22 cellular contexts compared by ENCODE assay signal in genomic region chr11:105219269-105219668, GRCh38.
A peak's percentile ranks its signal among the peaks of the same experiment; 100 is the strongest.
DNase-seq lines count a peak whose midpoint lies in the region; ATAC-seq and TF ChIP-seq lines count a peak whose summit lies in the region.
"Had no signal": no experiment of that assay in that cellular context is flagged by ENCODE, and none has a peak within 500 bp of the region (broad histone marks: within the 10 kb centered on the region; RNA-seq: fewer than 3 reads in every experiment).

No MANE protein-coding gene starts in this region.

- CTCF ChIA-PET in A673 (lab: Charles Lee): no interaction called here

- H3K4me3 Mint-ChIP-seq in chondrocyte (ENCODE audit: unreplicated experiment): no peak overlapping the region
- H3K4me3 Mint-ChIP-seq: activated CD4-positive, alpha-beta memory T cell treated with anti-CD3 and anti-CD28 coated beads, Interleukin-2, amount 10 ng/mL, durations not matched to agents 7 days and 5 days; effector memory CD8-positive, alpha-beta T cell; neural progenitor cell had no signal

- H3K9me3 Mint-ChIP-seq in chondrocyte (ENCODE audit: low read depth): no peaks in the 10 kb centered on the region
- H3K9me3 Mint-ChIP-seq: activated CD4-positive, alpha-beta memory T cell treated with anti-CD3 and anti-CD28 coated beads, Interleukin-2, amount 10 ng/mL, durations not matched to agents 7 days and 5 days; effector memory CD8-positive, alpha-beta T cell; neural progenitor cell had no signal

- H3K4me1 ChIP-seq in A673 (ENCODE audit: insufficient read depth, low read length, poor library complexity, severe bottlenecking): no peaks in the 10 kb centered on the region
- H3K4me1 ChIP-seq in DND-41 (ENCODE audit: insufficient read depth, low read length): no peaks in the 10 kb centered on the region
- no peaks in the 10 kb centered on the region for H3K4me1 ChIP-seq in Loucy (ENCODE audit: insufficient read depth, low read length, poor library complexity, severe bottlenecking)
- H3K4me1 ChIP-seq: adrenal gland, esophagus muscularis mucosa, lower lobe of right lung, neural progenitor cell, suprapubic skin had no signal

- no peaks in the 10 kb centered on the region for H4K20me1 ChIP-seq in DND-41 (ENCODE audit: insufficient read depth, low read length)
- no peaks in the 10 kb centered on the region for H4K20me1 ChIP-seq in Loucy (ENCODE audit: insufficient read depth, low read length, poor library complexity, severe bottlenecking)

- H3K36me3 Mint-ChIP-seq in chondrocyte (ENCODE audit: low read depth): no peaks in the 10 kb centered on the region
- H3K36me3 Mint-ChIP-seq: neural progenitor cell had no signal

- peak; percentile 28; the same call in 1 of the 2 replicates for TF ChIP-seq CTCF in A673 (conservative IDR thresholded peaks at IDR 0.05; ENCODE audit: low read depth, low read length)
- peak; percentile 32 for TF ChIP-seq CTCF in DND-41 (IDR thresholded peaks at IDR 0.05; ENCODE audit: borderline replicate concordance, extremely low read depth, low read length, poor library complexity, severe bottlenecking)
- peak; percentile 27; the same call in 1 of the 2 replicates for TF ChIP-seq CTCF in Loucy (conservative IDR thresholded peaks at IDR 0.05; ENCODE audit: low read length)
- TF ChIP-seq CTCF in chondrocyte (IDR thresholded peaks at IDR 0.05): peak; percentile 27

- H3K27ac ChIP-seq in A673 (ENCODE audit: low read depth, low read length, poor library complexity, severe bottlenecking) (no peak overlapping the region), DND-41 (ENCODE audit: low read length) (no peak overlapping the region), substantia nigra (ENCODE audit: low read depth, low read length, poor library complexity, severe bottlenecking) (no peak overlapping the region)
- H3K27ac ChIP-seq: adrenal gland, esophagus muscularis mucosa, lower lobe of right lung, neural progenitor cell, suprapubic skin had no signal

- H3K79me2 ChIP-seq in DND-41 (ENCODE audit: insufficient read depth, low read length) (no peaks in the 10 kb centered on the region), Loucy (ENCODE audit: insufficient read depth, low read length) (no peaks in the 10 kb centered on the region)

- no peaks in the 10 kb centered on the region for H3K4me1 Mint-ChIP-seq in chondrocyte (ENCODE audit: low read depth)
- H3K4me1 Mint-ChIP-seq: activated CD4-positive, alpha-beta memory T cell treated with anti-CD3 and anti-CD28 coated beads, Interleukin-2, amount 10 ng/mL, durations not matched to agents 7 days and 5 days; neural progenitor cell had no signal

- no TSS peak for BruUV-seq in A673 (replicated peaks; lab: Mats Ljungman, UMichigan)

- H2AFZ ChIP-seq in DND-41 (ENCODE audit: low read depth, low read length) (no peak overlapping the region), Loucy (ENCODE audit: low read length) (no peak overlapping the region)
- H2AFZ ChIP-seq: neural progenitor cell had no signal

- H3K36me3 ChIP-seq in A673 (ENCODE audit: insufficient read depth, low read length, poor library complexity, severe bottlenecking): no peaks in the 10 kb centered on the region
- H3K36me3 ChIP-seq in DND-41 (ENCODE audit: insufficient read depth, low read length): no peaks in the 10 kb centered on the region
- no peaks in the 10 kb centered on the region for H3K36me3 ChIP-seq in Loucy (ENCODE audit: insufficient read depth, low read length)
- H3K36me3 ChIP-seq: adrenal gland, esophagus muscularis mucosa, lower lobe of right lung, neural progenitor cell, suprapubic skin had no signal

- H3K9me2 ChIP-seq in Loucy (replicated peaks; ENCODE audit: low read depth, low read length): no peaks in the 10 kb centered on the region

- no peak overlapping the region for H3K4me3 ChIP-seq in A673 (ENCODE audit: low read depth, low read length, poor library complexity, severe bottlenecking)
- H3K4me3 ChIP-seq in DND-41 (ENCODE audit: low read depth in 1 of 2, low read length in 2 of 2): no peak overlapping the region
- H3K4me3 ChIP-seq in Loucy (ENCODE audit: low read length, poor library complexity, severe bottlenecking): no peak overlapping the region
- H3K4me3 ChIP-seq: adrenal gland, esophagus muscularis mucosa, lower lobe of right lung, neural progenitor cell, suprapubic skin had no signal

- H3K27me3 ChIP-seq in A673 (replicated peaks; ENCODE audit: insufficient read depth, low read depth, low read length, poor library complexity): no peaks in the 10 kb centered on the region
- H3K27me3 ChIP-seq in DND-41 (ENCODE audit: insufficient read depth, low read length, poor library complexity): no peaks in the 10 kb centered on the region
- H3K27me3 ChIP-seq in Loucy (ENCODE audit: insufficient read depth, low read length, poor library complexity, severe bottlenecking): peaks cover 2% of the 10 kb centered on the region
- H3K27me3 ChIP-seq: adrenal gland, esophagus muscularis mucosa, neural progenitor cell, suprapubic skin had no signal

- H3K9ac ChIP-seq in DND-41 (ENCODE audit: low read depth, low read length) (no peak overlapping the region), Loucy (ENCODE audit: low read depth, low read length, poor library complexity, severe bottlenecking) (no peak overlapping the region)
- H3K9ac ChIP-seq: neural progenitor cell had no signal

- H3F3A ChIP-seq in Loucy (ENCODE audit: low read depth): no peaks in the 10 kb centered on the region

- POLR2A ChIA-PET in A673 (lab: Charles Lee; ENCODE audit: low non-redundant PET): no interaction called here

- DNase-seq in A673 (ENCODE audit: low spot score): peak; percentile 14
- DNase-seq in DND-41: no peak
- no peak for DNase-seq in chondrocyte (ENCODE audit: low spot score)
- DNase-seq in substantia nigra (lab: John Stamatoyannopoulos, UW): no peak
- DNase-seq in HuH-7.5 (ENCODE audit: low spot score): no peak
- DNase-seq in COLO668 (lab: John Stamatoyannopoulos, UW; ENCODE audit: unreplicated experiment): no peak
- DNase-seq: activated CD4-positive, alpha-beta memory T cell treated with anti-CD3 and anti-CD28 coated beads, Interleukin-2, amount 10 ng/mL, durations not matched to agents 7 days and 5 days; activated gamma-delta T cell treated with Interleukin-2 at 50 U/mL for 16 hours; activated T-cell treated with anti-CD3 and anti-CD28 coated beads for 4 hours; adrenal gland; effector memory CD8-positive, alpha-beta T cell; lower lobe of right lung; NCI-H1105; NCI-H2107; NCI-H446 treated with DMSO at 0.1 percent for 48 hours; NK-92 treated with Interleukin-12 subunit alpha and Interleukin-12 subunit beta, amount 100 ng/mL, for 24 hours; RPMI8226; T-helper 2 cell had no signal

- H3K27ac Mint-ChIP-seq in chondrocyte (ENCODE audit: unreplicated experiment): no peak overlapping the region
- H3K27ac Mint-ChIP-seq: activated CD4-positive, alpha-beta memory T cell treated with anti-CD3 and anti-CD28 coated beads, Interleukin-2, amount 10 ng/mL, durations not matched to agents 7 days and 5 days; effector memory CD8-positive, alpha-beta T cell; neural progenitor cell had no signal

- ATAC-seq in DND-41 (ENCODE audit: insufficient read depth, low read depth): 0 out of 3 replicates have a peak, but pooled peaks have one; percentile 24
- ATAC-seq: effector memory CD8-positive, alpha-beta T cell; lower lobe of right lung had no signal

- intact Hi-C loops in A673 (cut with micrococcal nuclease; ENCODE audit: unreplicated experiment): no loop called here

- H3K27me3 Mint-ChIP-seq in chondrocyte (ENCODE audit: low read depth): peaks cover 47% of the 10 kb centered on the region
- H3K27me3 Mint-ChIP-seq: activated CD4-positive, alpha-beta memory T cell treated with anti-CD3 and anti-CD28 coated beads, Interleukin-2, amount 10 ng/mL, durations not matched to agents 7 days and 5 days had no signal

- H3K9me3 ChIP-seq in A673 (ENCODE audit: low read depth, low read length, poor library complexity, severe bottlenecking) (no peaks in the 10 kb centered on the region), DND-41 (ENCODE audit: insufficient read depth, low read length, severe bottlenecking) (no peaks in the 10 kb centered on the region), Loucy (ENCODE audit: insufficient read depth, low read depth, low read length) (no peaks in the 10 kb centered on the region)
- H3K9me3 ChIP-seq: adrenal gland, esophagus muscularis mucosa, lower lobe of right lung, suprapubic skin had no signal

- H3K4me2 ChIP-seq in DND-41 (ENCODE audit: insufficient read depth, low read length): no peak overlapping the region
- no peak overlapping the region for H3K4me2 ChIP-seq in Loucy (ENCODE audit: low read depth, low read length, poor library complexity, severe bottlenecking)
- H3K4me2 ChIP-seq: neural progenitor cell had no signal
